25 cellular contexts compared by ENCODE assay signal in genomic region chr1:219247441-219247840, GRCh38.
"Had no signal": no experiment of that assay in that cellular context is flagged by ENCODE, and none has a peak within 500 bp of the region (broad histone marks: within the 10 kb centered on the region; RNA-seq: fewer than 3 reads in every experiment).

No MANE protein-coding gene starts in this region.

- ATAC-seq: activated naive CD8-positive, alpha-beta T cell treated with anti-CD3 and anti-CD28 coated beads, Interleukin-2, amount 50 U/mL, for 24 hours; activated T-cell treated with anti-CD3 and anti-CD28 coated beads, Interleukin-2, amount 50 U/mL, for 4 hours; activated T-helper 17 cell treated with anti-CD3 and anti-CD28 coated beads, Interleukin-2, amount 50 U/mL, for 72 hours; body of pancreas; left lung; lower lobe of right lung; naive thymus-derived CD8-positive, alpha-beta T cell; pancreas; stimulated activated naive B cell treated with anti-CD40 and anti-IgM and Interleukin-4, amounts not matched to agents 10 μg/mL and 1 μg/mL and 100 μg/mL, for 72 hours; T-helper 17 cell; upper lobe of right lung had no signal

- DNase-seq: activated CD4-positive, alpha-beta memory T cell treated with anti-CD3 and anti-CD28 coated beads, Interleukin-2, amount 10 ng/mL, durations not matched to agents 7 days and 5 days; activated CD4-positive, alpha-beta T cell treated with anti-CD3 and anti-CD28 coated beads, Interleukin-2, amount 10 ng/mL, durations not matched to agents 24 days and 14 days; activated CD4-positive, CD25-positive, alpha-beta regulatory T cell treated with anti-CD3 and anti-CD28 coated beads, Interleukin-2, amount 50 U/mL, for 72 hours; activated gamma-delta T cell treated with Interleukin-2 at 50 U/mL for 16 hours; activated naive CD8-positive, alpha-beta T cell treated with anti-CD3 and anti-CD28 coated beads, Interleukin-2, amount 50 U/mL, for 24 hours; activated T-cell treated with anti-CD3 and anti-CD28 coated beads, Interleukin-2, amount 50 U/mL, for 4 hours; anterior cingulate cortex; body of pancreas; dorsolateral prefrontal cortex; effector memory CD4-positive, alpha-beta T cell; foreskin melanocyte; left lung; lower lobe of right lung; mesenchymal stem cell; naive thymus-derived CD8-positive, alpha-beta T cell; nucleus accumbens; pancreas; stimulated activated CD4-positive, alpha-beta T cell treated with anti-CD3 and anti-CD28 coated beads, Interleukin-15, amount 100 ng/mL, for 24 hours; stimulated activated CD4-positive, alpha-beta T cell treated with anti-CD3 and anti-CD28 coated beads, Interleukin-2, amount 100 ng/mL, for 24 hours; stimulated activated naive B cell treated with anti-CD40 and anti-IgM and Interleukin-4, amounts not matched to agents 10 μg/mL and 1 μg/mL and 100 μg/mL, for 72 hours; T-helper 17 cell; T1000; tibial artery; upper lobe of right lung had no signal
